ENCODE assay signal across 1 cellular context in the genomic region with DNA sequence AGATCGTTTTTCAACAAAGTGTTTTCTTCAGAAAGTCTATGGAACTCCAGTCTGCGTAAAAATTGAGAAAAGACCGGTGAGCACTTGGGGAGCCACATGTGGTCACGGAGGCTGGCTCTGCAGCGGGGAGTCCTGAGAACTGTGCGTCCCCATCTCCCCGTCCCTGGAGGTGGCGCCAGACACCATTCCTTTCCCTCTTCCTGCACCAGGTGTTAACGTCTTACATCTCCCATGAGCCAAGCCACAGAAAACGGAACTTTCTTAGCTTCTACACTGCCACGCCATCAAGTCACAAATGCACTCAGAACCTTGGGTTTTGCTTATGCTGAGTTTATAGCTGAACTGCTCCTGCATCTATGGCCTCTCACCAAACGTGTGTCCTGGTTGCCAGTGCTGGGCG.
TF ChIP-seq lines count a peak whose summit lies in the region.

No MANE protein-coding gene starts in this region.

TF ChIP-seq in IMR-90, 13 proteins besides CTCF, POLR2A, EP300 and RAD21 (continued from another document):
- no peak for TF ChIP-seq CHD1 (IDR thresholded peaks at IDR 0.05; ENCODE audit: low read depth, low read length)
- no peak for TF ChIP-seq RFX5 (IDR thresholded peaks at IDR 0.05; ENCODE audit: low read depth, low read length)
- TF ChIP-seq, protein P1, sequence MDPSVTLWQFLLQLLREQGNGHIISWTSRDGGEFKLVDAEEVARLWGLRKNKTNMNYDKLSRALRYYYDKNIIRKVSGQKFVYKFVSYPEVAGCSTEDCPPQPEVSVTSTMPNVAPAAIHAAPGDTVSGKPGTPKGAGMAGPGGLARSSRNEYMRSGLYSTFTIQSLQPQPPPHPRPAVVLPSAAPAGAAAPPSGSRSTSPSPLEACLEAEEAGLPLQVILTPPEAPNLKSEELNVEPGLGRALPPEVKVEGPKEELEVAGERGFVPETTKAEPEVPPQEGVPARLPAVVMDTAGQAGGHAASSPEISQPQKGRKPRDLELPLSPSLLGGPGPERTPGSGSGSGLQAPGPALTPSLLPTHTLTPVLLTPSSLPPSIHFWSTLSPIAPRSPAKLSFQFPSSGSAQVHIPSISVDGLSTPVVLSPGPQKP (IDR thresholded peaks at IDR 0.05; ENCODE audit: borderline replicate concordance, low read depth, low read length) = no peak
- no peak for TF ChIP-seq CEBPB (IDR thresholded peaks at IDR 0.05; ENCODE audit: low read depth, low read length)
TF ChIP-seq in IMR-90: peak in this region for 0.
